In genomic region chr12:46368684-46369083, GRCh38 we compare ENCODE assay signal across 9 cellular contexts. TPM values are rescaled to one million over a fixed set of nuclear protein-coding genes. Genes with fewer than 3 reads are reported as not detected.
A peak's percentile ranks its signal among the peaks of the same experiment; 100 is the strongest.
DNase-seq lines count a peak whose midpoint lies in the region; ATAC-seq, FAIRE-seq and TF ChIP-seq lines count a peak whose summit lies in the region.
"Had no signal": no experiment of that assay in that cellular context is flagged by ENCODE, and none has a peak within 500 bp of the region (broad histone marks: within the 10 kb centered on the region; RNA-seq: fewer than 3 reads in every experiment).

No MANE protein-coding gene starts in this region.

- H3K36me3 ChIP-seq in astrocyte (ENCODE audit: insufficient read depth, low read length): peaks cover 73% of the 10 kb centered on the region
- H3K36me3 ChIP-seq in left lung: peaks cover 11 to 74% of the 10 kb centered on the region in 2 donors
- H3K36me3 ChIP-seq in suprapubic skin: peaks cover 74% of the 10 kb centered on the region

- H3K4me1 Mint-ChIP-seq in activated CD4-positive, alpha-beta T cell treated with anti-CD3 and anti-CD28 coated beads, Interleukin-2, amount 10 ng/mL, durations not matched to agents 24 days and 14 days: peaks cover 60% of the 10 kb centered on the region
- H3K4me1 Mint-ChIP-seq in astrocyte (ENCODE audit: low read depth, unreplicated experiment): peaks cover 32% of the 10 kb centered on the region

- peak overlapping the region; percentile 97 for H3K9ac ChIP-seq in astrocyte (ENCODE audit: low read length)

- H3K4me2 ChIP-seq in astrocyte (ENCODE audit: low read length): peak overlapping the region; percentile 99

- intact Hi-C loops in activated CD4-positive, alpha-beta T cell treated with anti-CD3 and anti-CD28 coated beads, Interleukin-2, amount 10 ng/mL, durations not matched to agents 24 days and 14 days (cut with micrococcal nuclease): loop anchor here (1.0 kb wide), 1 partner anchor 7 kb away; no protein-coding TSS in a partner anchor
- intact Hi-C loops in left lung (cut with DNase I) (no loop called here), left colon (cut with DNase I, micrococcal nuclease) (loop anchor here in 1 of 2 donors (10.0 kb wide), 2 partner anchors 94 to 214 kb away; no protein-coding TSS in a partner anchor)

- TF ChIP-seq CTCF in astrocyte (IDR thresholded peaks at IDR 0.05; ENCODE audit: insufficient read depth, low read depth, low read length) (no peak), left lung (IDR thresholded peaks at IDR 0.05) (no peak), suprapubic skin (IDR thresholded peaks at IDR 0.05) (no peak)

- H3K27me3 Mint-ChIP-seq in activated CD4-positive, alpha-beta T cell treated with anti-CD3 and anti-CD28 coated beads, Interleukin-2, amount 10 ng/mL, durations not matched to agents 24 days and 14 days: peaks cover 3% of the 10 kb centered on the region
- no peaks in the 10 kb centered on the region for H3K27me3 Mint-ChIP-seq in astrocyte (ENCODE audit: low read depth, unreplicated experiment)

- peaks cover 75% of the 10 kb centered on the region for H3K36me3 Mint-ChIP-seq in activated CD4-positive, alpha-beta T cell treated with anti-CD3 and anti-CD28 coated beads, Interleukin-2, amount 10 ng/mL, durations not matched to agents 24 days and 14 days (ENCODE audit: low read depth)
- peaks cover 38% of the 10 kb centered on the region for H3K36me3 Mint-ChIP-seq in astrocyte (ENCODE audit: low read depth, unreplicated experiment)

- TF ChIP-seq POLR2A in suprapubic skin (IDR thresholded peaks at IDR 0.05): no peak

- peak overlapping the region; percentile 86 for H3K4me3 Mint-ChIP-seq in activated CD4-positive, alpha-beta T cell treated with anti-CD3 and anti-CD28 coated beads, Interleukin-2, amount 10 ng/mL, durations not matched to agents 24 days and 14 days
- H3K4me3 Mint-ChIP-seq in astrocyte (ENCODE audit: unreplicated experiment): peak overlapping the region; percentile 99

- H3K4me1 ChIP-seq in astrocyte (ENCODE audit: insufficient read depth, low read length) (peaks cover 45% of the 10 kb centered on the region), left lung (peaks cover 56 to 72% of the 10 kb centered on the region in 2 donors), suprapubic skin (peaks cover 71% of the 10 kb centered on the region)

- H3K27ac ChIP-seq in astrocyte (ENCODE audit: low read depth, low read length): no peak overlapping the region
- H3K27ac ChIP-seq in left lung: peak overlapping the region; percentile 3 to 98
- peak overlapping the region; percentile 40 for H3K27ac ChIP-seq in suprapubic skin

- H3K4me3 ChIP-seq in astrocyte (ENCODE audit: insufficient read depth, low read depth, low read length): peak overlapping the region; percentile 96
- peak overlapping the region; percentile 88 for H3K4me3 ChIP-seq in left lung
- peak overlapping the region; percentile 99 for H3K4me3 ChIP-seq in suprapubic skin

- peaks cover 87% of the 10 kb centered on the region for H4K20me1 ChIP-seq in astrocyte (ENCODE audit: insufficient read depth, low read length)

- no peak for TF ChIP-seq EP300 in suprapubic skin (IDR thresholded peaks at IDR 0.05)

- 28% methylated on average over 1 of the region's 1 CpG for WGBS in suprapubic skin

- peaks cover 79% of the 10 kb centered on the region for H3K79me2 ChIP-seq in astrocyte (ENCODE audit: insufficient read depth, low read length)

- no peak for FAIRE-seq in astrocyte (lab: Jason Lieb, UNC)
- FAIRE-seq: RCC 7860 had no signal

- H3K27me3 ChIP-seq in astrocyte (ENCODE audit: insufficient read depth, low read length) (no peaks in the 10 kb centered on the region), left lung (no peaks in the 10 kb centered on the region), suprapubic skin (no peaks in the 10 kb centered on the region)

- H2AFZ ChIP-seq in astrocyte (ENCODE audit: low read depth, low read length): no peak overlapping the region

- no peaks in the 10 kb centered on the region for H3K9me3 ChIP-seq in astrocyte (ENCODE audit: insufficient read depth, low read depth, low read length)
- H3K9me3 ChIP-seq in left lung: no peaks in the 10 kb centered on the region
- H3K9me3 ChIP-seq in suprapubic skin: no peaks in the 10 kb centered on the region

- DNase-seq in activated CD4-positive, alpha-beta T cell treated with anti-CD3 and anti-CD28 coated beads, Interleukin-2, amount 10 ng/mL, durations not matched to agents 24 days and 14 days: no peak
- DNase-seq in activated CD4-positive, alpha-beta T cell treated with anti-CD3 and anti-CD28 coated beads, Interleukin-2, amount 50 U/mL, for 4 hours: no peak
- DNase-seq in astrocyte (ENCODE audit: low read depth): no peak
- DNase-seq in left lung: no peak
- no peak for DNase-seq in suprapubic skin (ENCODE audit: low spot score in 2 of 2)
- DNase-seq in left colon: no peak
- DNase-seq in C1 segment of cervical spinal cord (lab: John Stamatoyannopoulos, UW): no peak

- no peaks in the 10 kb centered on the region for H3K9me3 Mint-ChIP-seq in activated CD4-positive, alpha-beta T cell treated with anti-CD3 and anti-CD28 coated beads, Interleukin-2, amount 10 ng/mL, durations not matched to agents 24 days and 14 days
- no peaks in the 10 kb centered on the region for H3K9me3 Mint-ChIP-seq in astrocyte (ENCODE audit: unreplicated experiment)

- ATAC-seq in left lung (no peak), HG03378 (IDR thresholded peaks at IDR 0.05; ENCODE audit: unreplicated experiment) (no peak), left colon (no peak)

- H3K27ac Mint-ChIP-seq in activated CD4-positive, alpha-beta T cell treated with anti-CD3 and anti-CD28 coated beads, Interleukin-2, amount 10 ng/mL, durations not matched to agents 24 days and 14 days: peak overlapping the region; percentile 47
- H3K27ac Mint-ChIP-seq in astrocyte (ENCODE audit: unreplicated experiment): no peak overlapping the region

RNA-seq across cellular contexts. Expression of gene SLC38A2, which starts 3.9 kb away (rescaled TPM):
- 158 and 168 TPM in 2 replicates for total RNA-seq in activated CD4-positive, alpha-beta T cell treated with anti-CD3 and anti-CD28 coated beads, Interleukin-2, amount 10 ng/mL, durations not matched to agents 24 days and 14 days
- total RNA-seq in astrocyte: 378 and 421 TPM in 2 replicates
- 100 to 1,000 TPM; 209 to 270 TPM for total RNA-seq in left lung
- total RNA-seq in suprapubic skin: 1,000 to 10,000 TPM in 1 of 4 donors, 100 to 1,000 TPM in 3; 632 to 1,386 (median 819) TPM
- total RNA-seq in left colon: 100 to 1,000 TPM; 128 to 220 TPM
